10 cellular contexts compared by ENCODE assay signal in the genomic region with DNA sequence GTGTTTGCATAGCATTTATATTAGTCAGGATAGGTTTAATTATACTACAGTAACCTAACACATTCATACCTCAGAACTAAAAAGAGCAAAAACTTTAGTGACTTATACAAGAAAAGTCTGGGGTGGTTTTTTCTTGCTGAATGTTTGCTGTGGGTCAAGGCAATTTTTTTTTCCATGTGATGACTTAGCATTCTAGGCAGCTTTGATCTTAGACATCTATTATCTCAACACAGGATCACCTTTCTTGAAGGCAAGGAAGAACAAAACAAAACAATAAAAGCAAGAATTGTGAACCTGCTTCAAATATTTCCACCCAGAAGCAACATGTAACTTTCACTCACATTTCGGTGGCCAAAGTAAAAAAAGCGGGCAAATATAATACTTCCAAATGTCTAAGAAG.
"Had no signal": no experiment of that assay in that cellular context is flagged by ENCODE, and none has a peak within 500 bp of the region (broad histone marks: within the 10 kb centered on the region; RNA-seq: fewer than 3 reads in every experiment).

No MANE protein-coding gene starts in this region.

- H3K9me3 ChIP-seq: HAP-1 had no signal

- H3K4me3 ChIP-seq: GM23248, HAP-1 had no signal

- DNase-seq: GM23248, GOT3, H7, HFFc6, Karpas-422, KBM-7 had no signal

- H3K4me1 ChIP-seq: HAP-1 had no signal

- H3K9ac ChIP-seq: GM23248, KMS-11 had no signal

- ATAC-seq: HCT116, HepG2 had no signal

- H3K27ac ChIP-seq: GM23248, KMS-11 had no signal

- H3K4me2 ChIP-seq: KMS-11 had no signal

- FAIRE-seq: HepG2 had no signal

- H3K36me3 ChIP-seq: HAP-1 had no signal

- H2AFZ ChIP-seq: GM23248 had no signal
